ENCODE assay signal across 8 cellular contexts in genomic region chr1:233326995-233327937, GRCh38. TPM values are rescaled to one million over a fixed set of nuclear protein-coding genes. Genes with fewer than 3 reads are reported as not detected.
DNase-seq lines count a peak whose midpoint lies in the region; ATAC-seq and TF ChIP-seq lines count a peak whose summit lies in the region.

MAP3K21 (plus strand) TSS chr1:233327724; CDS start chr1:233328029, 305 bp downstream.

- CTCF ChIA-PET in BJ (lab: Yijun Ruan, JAX), result no interaction called here

- H3K4me1 ChIP-seq in ectodermal cell (ENCODE audit: control insufficient read depth, insufficient read depth, low read length), result no peaks in the 10 kb centered on the region
- no peaks in the 10 kb centered on the region for H3K4me1 ChIP-seq in mesodermal cell (ENCODE audit: control insufficient read depth, insufficient read depth, low read length, poor library complexity, severe bottlenecking)

- H3K27me3 ChIP-seq in BJ (ENCODE audit: control insufficient read depth, insufficient read depth, low read length), result peaks cover 10% of the 10 kb centered on the region
- peaks cover 45% of the 10 kb centered on the region for H3K27me3 ChIP-seq in ectodermal cell (ENCODE audit: control insufficient read depth, insufficient read depth, low read length, poor library complexity, severe bottlenecking)

- DNase-seq in BJ (ENCODE audit: low read depth) (no peak), NCI-H748 (lab: John Stamatoyannopoulos, UW; ENCODE audit: unreplicated experiment) (peak; percentile 89)
- peak; percentile 94 to 95 for DNase-seq in activated CD4-positive, alpha-beta T cell treated with anti-CD3 and anti-CD28 coated beads, Interleukin-2, amount 50 U/mL, for 48 hours
- peak; percentile 71 to 78 for DNase-seq in stimulated activated CD8-positive, alpha-beta memory T cell treated with anti-CD3 and anti-CD28 coated beads, Interleukin-15, amount 100 ng/mL, for 4 hours (ENCODE audit: low read depth in 2 of 2)

- H3K36me3 ChIP-seq in BJ (ENCODE audit: control insufficient read depth, insufficient read depth, low read length) (no peaks in the 10 kb centered on the region), ectodermal cell (ENCODE audit: control insufficient read depth, insufficient read depth, low read length) (no peaks in the 10 kb centered on the region), mesodermal cell (ENCODE audit: control insufficient read depth, insufficient read depth, low read length) (no peaks in the 10 kb centered on the region)

- TF ChIP-seq CTCF in BJ (IDR thresholded peaks at IDR 0.05; ENCODE audit: insufficient read depth, low read depth, low read length), result no peak

- POLR2A ChIA-PET in BJ (lab: Charles Lee), result no interaction called here

- peak; percentile 92 for ATAC-seq in GM19397 (IDR thresholded peaks at IDR 0.05; ENCODE audit: unreplicated experiment)
- ATAC-seq in HG03521 (IDR thresholded peaks at IDR 0.05; ENCODE audit: unreplicated experiment), result peak; percentile 92

- peak within 1 kb of the TSS; percentile 46 for H3K4me3 ChIP-seq in BJ (ENCODE audit: low read depth, low read length)
- H3K4me3 ChIP-seq in ectodermal cell (ENCODE audit: insufficient read depth, low read depth, low read length), result peak within 1 kb of the TSS; percentile 51
- peak within 1 kb of the TSS; percentile 51 for H3K4me3 ChIP-seq in mesodermal cell (ENCODE audit: extremely low read depth, insufficient read depth, low read length, poor library complexity, severe bottlenecking)

- H3K9me3 ChIP-seq in ectodermal cell (ENCODE audit: control insufficient read depth, low read length) (no peaks in the 10 kb centered on the region), mesodermal cell (ENCODE audit: control insufficient read depth, low read length) (no peaks in the 10 kb centered on the region)

- no peak within 1 kb of the TSS for H3K27ac ChIP-seq in ectodermal cell (ENCODE audit: insufficient read depth, low read depth, low read length, poor library complexity, severe bottlenecking)
- H3K27ac ChIP-seq in mesodermal cell (ENCODE audit: low read depth, low read length, severe bottlenecking), result no peak within 1 kb of the TSS

- WGBS in ectodermal cell, 2 experiments, result 0% methylated on average over 70 to 75 of the region's 79 CpGs
- 1% methylated on average over 28 to 46 of the region's 79 CpGs for WGBS in mesodermal cell (ENCODE audit: insufficient coverage in 2 of 2), 2 experiments

RNA-seq across cellular contexts. Expression of gene MAP3K21, which starts in this region (rescaled TPM):
- polyA plus RNA-seq in BJ (2011; rRNA removed), result 0.10 and 0.13 TPM in 2 replicates
- 0.10 and 0.19 TPM in 2 replicates for polyA minus RNA-seq in BJ (2011; rRNA and poly(A)+ RNA removed)
- polyA plus RNA-seq in ectodermal cell (2013, experiment 1 of 4), result 3.5 TPM
- 3.1 TPM for polyA plus RNA-seq in ectodermal cell (2013, experiment 2 of 4)
- polyA plus RNA-seq in ectodermal cell (2013, experiment 3 of 4), result 2.2 TPM
- 2.1 TPM for polyA plus RNA-seq in ectodermal cell (2013, experiment 4 of 4)
- polyA plus RNA-seq in mesodermal cell (2013, experiment 1 of 2), result 0.92 TPM
- polyA plus RNA-seq in mesodermal cell (2013, experiment 2 of 2), result 0.76 TPM
